Comparison of ENCODE assay signal across 21 cellular contexts in genomic region chr2:164859251-164859818, GRCh38. TPM values are rescaled to one million over a fixed set of nuclear protein-coding genes. Genes with fewer than 3 reads are reported as not detected.
DNase-seq lines count a peak whose midpoint lies in the region; ATAC-seq, FAIRE-seq and TF ChIP-seq lines count a peak whose summit lies in the region.
"Had no signal": no experiment of that assay in that cellular context is flagged by ENCODE, and none has a peak within 500 bp of the region (broad histone marks: within the 10 kb centered on the region; RNA-seq: fewer than 3 reads in every experiment).

No MANE protein-coding gene starts in this region.

- ATAC-seq in pancreas: peak in 3 of 4 donors; percentile 25 to 76 (median 67)

- WGBS in pancreas, 2 donors: 39 to 45% methylated on average over 2 of the region's 2 CpGs

- H3K36me3 ChIP-seq in breast epithelium (no peaks in the 10 kb centered on the region), pancreas (no peaks in the 10 kb centered on the region)

- H3K27ac ChIP-seq in breast epithelium (peak overlapping the region in 1 of 2 donors; percentile 10), epithelial cell of prostate (peak overlapping the region; percentile 46), pancreas (no peak overlapping the region)
- H3K27ac ChIP-seq: 22Rv1, RWPE1 had no signal

- H3K9me3 Mint-ChIP-seq in MCF 10A (ENCODE audit: unreplicated experiment): no peaks in the 10 kb centered on the region

- peaks cover 4% of the 10 kb centered on the region for H3K4me1 Mint-ChIP-seq in MCF 10A (ENCODE audit: insufficient read depth, unreplicated experiment)

- H3K4me1 ChIP-seq in breast epithelium (no peaks in the 10 kb centered on the region), pancreas (peaks cover 7 to 25% (median 10%) of the 10 kb centered on the region in 3 donors)

- no peak overlapping the region for H3K4me3 ChIP-seq in breast epithelium
- no peak overlapping the region for H3K4me3 ChIP-seq in pancreas

- no peaks in the 10 kb centered on the region for H3K9me3 ChIP-seq in breast epithelium
- no peaks in the 10 kb centered on the region for H3K9me3 ChIP-seq in pancreas

- POLR2A ChIA-PET in MCF 10A (lab: Yijun Ruan, JAX): interaction anchor here (1.0 to 2.3 kb wide), 6 partner anchors 9 to 51 kb away, joined by 3 to 11 read pairs (median 8); partner anchors contain the start of gene COBLL1

- H3K27ac Mint-ChIP-seq in MCF 10A (ENCODE audit: low read depth, unreplicated experiment): peak overlapping the region; percentile 54

- TF ChIP-seq CTCF in MCF 10A (IDR thresholded peaks at IDR 0.05; ENCODE audit: unreplicated experiment) (no peak), breast epithelium (IDR thresholded peaks at IDR 0.05) (peak in 1 of 3 donors; percentile 10), pancreas (IDR thresholded peaks at IDR 0.05) (no peak)

- intact Hi-C loops in MCF 10A (cut with micrococcal nuclease) (no loop called here), breast epithelium (cut with DNase I; ENCODE audit: low total_unique reads) (no loop called here), pancreas (cut with DNase I) (no loop called here)

- no peak for FAIRE-seq in pancreas (lab: Jason Lieb, UNC)
- FAIRE-seq in GM12891 (lab: Jason Lieb, UNC): no peak
- FAIRE-seq: H54 had no signal

- H3K27me3 Mint-ChIP-seq in MCF 10A (ENCODE audit: insufficient read depth, unreplicated experiment): no peaks in the 10 kb centered on the region

- no TSS peak for BruUV-seq in MCF 10A (replicated peaks; lab: Mats Ljungman, UMichigan)

- H3K27me3 ChIP-seq in breast epithelium (no peaks in the 10 kb centered on the region), pancreas (no peaks in the 10 kb centered on the region)

- DNase-seq in MCF 10A (ENCODE audit: unreplicated experiment): no peak
- DNase-seq in breast epithelium (ENCODE audit: low spot score in 2 of 2): no peak
- DNase-seq in epithelial cell of prostate (ENCODE audit: low read depth, low spot score): no peak
- no peak for DNase-seq in pancreas
- no peak for DNase-seq in effector CD4-positive, alpha-beta T cell
- DNase-seq in GM12891 (ENCODE audit: insufficient read length, low spot score): no peak
- DNase-seq in Kasumi-1 (lab: John Stamatoyannopoulos, UW): no peak
- DNase-seq: ACHN; Karpas-422; MV-4-11; NCI-H1105 treated with DMSO at 0.1 percent for 48 hours; NCI-H146; NCI-H1930; NCI-H2107; NCI-H446 treated with DMSO at 0.1 percent for 48 hours; NCI-H82; NK-92 treated with Interleukin-12 subunit alpha and Interleukin-12 subunit beta, amount 100 ng/mL, for 24 hours; SHP77 had no signal

- TF ChIP-seq POLR2A in breast epithelium (IDR thresholded peaks at IDR 0.05): no peak
- no peak for TF ChIP-seq POLR2A in GM12891 (IDR thresholded peaks at IDR 0.05; ENCODE audit: low read depth, low read length)

- H3K4me3 Mint-ChIP-seq in MCF 10A (ENCODE audit: unreplicated experiment): no peak overlapping the region

- no peaks in the 10 kb centered on the region for H3K36me3 Mint-ChIP-seq in MCF 10A (ENCODE audit: insufficient read depth, unreplicated experiment)

- CTCF ChIA-PET in MCF 10A (lab: Yijun Ruan, JAX): interaction anchor here (0.6 to 2.2 kb wide), 10 partner anchors 11 to 1093 kb away, joined by 3 to 9 read pairs (median 4); partner anchors contain the start of gene COBLL1

TF ChIP-seq in GM12891, 5 proteins besides CTCF, POLR2A, EP300 and RAD21:
- TF ChIP-seq POLR2AphosphoS5 (IDR thresholded peaks at IDR 0.05; ENCODE audit: low read depth, low read length) (no peak), TAF1 (IDR thresholded peaks at IDR 0.05; ENCODE audit: low read depth, low read length) (no peak), SPI1 (IDR thresholded peaks at IDR 0.05; ENCODE audit: low read depth, low read length) (no peak), POU2F2 (IDR thresholded peaks at IDR 0.05; ENCODE audit: low read depth, low read length) (no peak), PAX5 (IDR thresholded peaks at IDR 0.05; ENCODE audit: insufficient read depth, low read length, severe bottlenecking) (no peak)

RNA-seq across cellular contexts. Expression of gene COBLL1, which starts 17.7 kb away (rescaled TPM):
- total RNA-seq in MCF 10A (2022) (37.1 and 47.0 TPM in 2 replicates), breast epithelium (10 to 100 TPM; 43.6 to 92.8 (median 75.8) TPM), pancreas (10 to 100 TPM; 45.2 to 74.5 (median 63.0) TPM)
- 10 to 100 TPM; 18.0 to 18.6 TPM for polyA plus RNA-seq in pancreas
- not detected for polyA plus RNA-seq in GM12891 (2012; ENCODE audit: low read depth, missing spikeins)
